ENCODE assay signal across 8 cellular contexts in the genomic region with DNA sequence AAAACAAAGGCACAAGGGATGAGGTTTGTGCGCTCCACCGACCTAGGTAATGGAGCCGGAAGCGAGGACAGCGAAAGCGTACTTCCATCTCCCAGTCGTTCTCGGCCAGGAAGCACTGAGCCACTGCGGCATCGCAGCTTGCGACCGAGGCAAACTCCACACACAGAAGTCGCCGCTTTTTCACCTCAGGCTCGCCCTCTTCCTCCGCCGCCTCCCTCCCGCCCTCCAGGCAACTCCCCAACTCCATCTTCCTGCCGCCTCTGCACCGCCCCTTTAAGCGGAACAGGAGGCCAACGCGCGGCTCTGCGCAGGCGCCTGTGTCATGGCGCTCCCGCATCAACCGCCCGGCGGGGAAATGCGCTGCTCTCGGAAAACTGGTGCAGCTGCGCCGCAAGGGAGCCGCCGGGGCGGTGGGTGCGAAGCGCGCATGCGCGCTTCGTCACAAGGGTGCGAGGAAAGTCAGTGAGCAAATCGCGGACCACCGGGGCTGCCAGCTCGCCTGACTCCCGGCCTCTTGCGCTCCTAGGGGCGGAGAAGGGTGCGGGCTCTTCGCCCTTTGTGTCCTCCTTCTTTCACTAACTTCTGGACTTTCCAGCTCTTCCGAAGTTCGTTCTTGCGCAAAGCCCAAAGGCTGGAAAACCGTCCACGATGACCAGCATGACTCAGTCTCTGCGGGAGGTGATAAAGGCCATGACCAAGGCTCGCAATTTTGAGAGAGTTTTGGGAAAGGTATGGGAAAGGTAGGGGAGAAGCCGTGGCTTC. TPM values are rescaled to one million over a fixed set of nuclear protein-coding genes. Genes with fewer than 3 reads are reported as not detected.
DNase-seq lines count a peak whose midpoint lies in the region; ATAC-seq and TF ChIP-seq lines count a peak whose summit lies in the region.

A gene (plus strand): TSS at position 462 of the 762 bp plus-strand sequence. CDS start 187 bp downstream, at position 649.
A gene with protein sequence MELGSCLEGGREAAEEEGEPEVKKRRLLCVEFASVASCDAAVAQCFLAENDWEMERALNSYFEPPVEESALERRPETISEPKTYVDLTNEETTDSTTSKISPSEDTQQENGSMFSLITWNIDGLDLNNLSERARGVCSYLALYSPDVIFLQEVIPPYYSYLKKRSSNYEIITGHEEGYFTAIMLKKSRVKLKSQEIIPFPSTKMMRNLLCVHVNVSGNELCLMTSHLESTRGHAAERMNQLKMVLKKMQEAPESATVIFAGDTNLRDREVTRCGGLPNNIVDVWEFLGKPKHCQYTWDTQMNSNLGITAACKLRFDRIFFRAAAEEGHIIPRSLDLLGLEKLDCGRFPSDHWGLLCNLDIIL (minus strand): TSS at position 284 of the 762 bp plus-strand sequence. CDS start 37 bp downstream, at position 247.

- peaks cover 3% of the 10 kb centered on the region; the same call in 1 of the 2 replicates for H3K9me3 ChIP-seq in AG04450 (ENCODE audit: control insufficient read depth, insufficient read depth, low read length)
- peaks cover 6% of the 10 kb centered on the region for H3K9me3 ChIP-seq in WERI-Rb-1 (ENCODE audit: severe bottlenecking)
- no peaks in the 10 kb centered on the region for H3K9me3 ChIP-seq in mammary epithelial cell (replicated peaks; ENCODE audit: insufficient read depth, low read length)
- peaks cover 0 to 24% (median 17%) of the 10 kb centered on the region in 8 donors for H3K9me3 ChIP-seq in spleen

- 0% methylated on average over 23 of the region's 62 CpGs for WGBS in mammary epithelial cell (ENCODE audit: low coverage, missing lambda C conversion rate)
- 0% methylated on average over 58 to 62 of the region's 62 CpGs for WGBS in spleen, 5 donors

- peaks cover 47 to 68% of the 10 kb centered on the region in 2 donors for H3K4me1 Mint-ChIP-seq in immature natural killer cell

- no TSS peak for BruUV-seq in mammary epithelial cell (replicated peaks; lab: Mats Ljungman, UMichigan)

- H3K4me1 ChIP-seq in mammary epithelial cell (ENCODE audit: insufficient read depth, low read length) (peaks cover 20% of the 10 kb centered on the region), spleen (peaks cover 23 to 62% (median 46%) of the 10 kb centered on the region in 6 donors)

- ATAC-seq in GM18870 (IDR thresholded peaks at IDR 0.05; ENCODE audit: unreplicated experiment) (peak; percentile 90), HG03135 (IDR thresholded peaks at IDR 0.05; ENCODE audit: unreplicated experiment) (peak; percentile 91)

- in situ Hi-C loops in mammary epithelial cell (cut with MboI; ENCODE audit: low sequenced_read_pairs in 2 of 2) = no loop called here

- DNase-seq in AG04450 (ENCODE audit: low read depth, low spot score) (peak; percentile 93), NCI-H2196 treated with DMSO at 0.1 percent for 48 hours (lab: John Stamatoyannopoulos, UW; ENCODE audit: unreplicated experiment) (peak; percentile 94), WERI-Rb-1 (peak; percentile 99), mammary epithelial cell (peak; percentile 96), immature natural killer cell (peak; percentile 96 to 98 (median 97)), spleen (peak; percentile 98)

- peak within 1 kb of the TSS; percentile 79 for H3K9ac ChIP-seq in mammary epithelial cell (ENCODE audit: insufficient read depth, low read length)

- H3K4me3 Mint-ChIP-seq in immature natural killer cell = peak within 1 kb of the TSS; percentile 98 to 100 (median 99)

- CTCF ChIA-PET in AG04450 (lab: Charles Lee) (interaction anchor here (0.7 to 1.5 kb wide), 12 partner anchors 9 to 108 kb away, joined by 3 to 8 read pairs (median 3); a partner anchor contains a TSS), mammary epithelial cell (lab: Charles Lee; ENCODE audit: low non-redundant PET) (no interaction called here)

- H3K27ac Mint-ChIP-seq in immature natural killer cell = peak within 1 kb of the TSS; percentile 94 to 99 (median 99)

- POLR2A ChIA-PET in AG04450 (lab: Yijun Ruan, JAX) = no interaction called here

- H3K36me3 ChIP-seq in WERI-Rb-1 = peaks cover 31% of the 10 kb centered on the region
- H3K36me3 ChIP-seq in mammary epithelial cell (ENCODE audit: insufficient read depth, low read length) = peaks cover 6% of the 10 kb centered on the region
- peaks cover 0 to 32% (median 19%) of the 10 kb centered on the region in 6 donors for H3K36me3 ChIP-seq in spleen

- intact Hi-C loops in mammary epithelial cell (cut with micrococcal nuclease) (loop anchor here (1.0 to 2.0 kb wide), 2 partner anchors 20 to 55 kb away; a partner anchor contains a TSS), spleen (cut with DNase I; ENCODE audit: low total_unique reads) (no loop called here)

- H3K4me3 ChIP-seq in AG04450 (ENCODE audit: low read depth, low read length) (peak within 1 kb of the TSS; percentile 99), WERI-Rb-1 (ENCODE audit: low read depth, low read length) (peak within 1 kb of the TSS; percentile 85), mammary epithelial cell (replicated peaks in 1 of 3; ENCODE audit: insufficient read depth in 1 of 3, low read depth in 2 of 3, low read length in 3 of 3) (peak within 1 kb of the TSS; percentile 69 to 94 (median 93)), spleen (peak within 1 kb of the TSS; percentile 66 to 99 (median 88))

- peaks cover 56% of the 10 kb centered on the region for H3K79me2 ChIP-seq in mammary epithelial cell (ENCODE audit: insufficient read depth, low read length)

- no peaks in the 10 kb centered on the region for H3K9me3 Mint-ChIP-seq in immature natural killer cell

- peak within 1 kb of the TSS; percentile 97 for H3K27ac ChIP-seq in AG04450 (ENCODE audit: low read depth, low read length)
- peak within 1 kb of the TSS; percentile 86 for H3K27ac ChIP-seq in WERI-Rb-1
- H3K27ac ChIP-seq in mammary epithelial cell (ENCODE audit: insufficient read depth, low read depth, low read length) = peak within 1 kb of the TSS; percentile 83
- peak within 1 kb of the TSS; percentile 88 to 95 (median 93) for H3K27ac ChIP-seq in spleen

- H4K20me1 ChIP-seq in mammary epithelial cell (ENCODE audit: insufficient read depth, low read length) = no peaks in the 10 kb centered on the region

- peaks cover 4 to 31% (median 9%) of the 10 kb centered on the region in 3 donors for H3K36me3 Mint-ChIP-seq in immature natural killer cell

- TF ChIP-seq POLR2A in spleen (IDR thresholded peaks at IDR 0.05) = peak in 2 of 3 donors; percentile 54 to 87

- peaks cover 11 to 24% (median 11%) of the 10 kb centered on the region in 3 donors for H3K27me3 Mint-ChIP-seq in immature natural killer cell (ENCODE audit: low read depth in 3 of 3)

- peak within 1 kb of the TSS; percentile 98 for H2AFZ ChIP-seq in mammary epithelial cell (ENCODE audit: low read depth, low read length)

- H3K27me3 ChIP-seq in AG04450 (ENCODE audit: control insufficient read depth, insufficient read depth, low read length) (no peaks in the 10 kb centered on the region), WERI-Rb-1 (ENCODE audit: insufficient read depth, low read depth, severe bottlenecking) (no peaks in the 10 kb centered on the region), mammary epithelial cell (ENCODE audit: insufficient read depth, low read length) (no peaks in the 10 kb centered on the region), spleen (replicated peaks in 1 of 7) (no peaks in the 10 kb centered on the region)

- peak; percentile 64 for TF ChIP-seq CTCF in AG04450 (IDR thresholded peaks at IDR 0.05; ENCODE audit: low read depth, low read length)
- TF ChIP-seq CTCF in WERI-Rb-1 (IDR thresholded peaks at IDR 0.05; ENCODE audit: low read depth, low read length) = peak; percentile 85
- peak; percentile 35 to 44 for TF ChIP-seq CTCF in mammary epithelial cell (conservative IDR thresholded peaks at IDR 0.05 in 1 of 2, IDR thresholded peaks at IDR 0.05 in 1 of 2; ENCODE audit: extremely low read depth in 1 of 2, insufficient read depth in 1 of 2, low read depth in 1 of 2, low read length in 2 of 2)
- TF ChIP-seq CTCF in spleen (IDR thresholded peaks at IDR 0.05 in 8 of 11, conservative IDR thresholded peaks at IDR 0.05 in 3 of 11) = peak; percentile 38 to 77 (median 57)

- dilution Hi-C loops in mammary epithelial cell (cut with HindIII; ENCODE audit: low sequenced_read_pairs) = no loop called here

- H3K4me2 ChIP-seq in mammary epithelial cell (ENCODE audit: insufficient read depth, low read depth, low read length) = peak within 1 kb of the TSS; percentile 86

RNA-seq across cellular contexts. Expression of the first gene that starts in this region (rescaled TPM):
- polyA plus RNA-seq in AG04450 (2011; rRNA removed) (43.8 and 50.3 TPM in 2 replicates), mammary epithelial cell (18.7 TPM), immature natural killer cell (10 to 100 TPM in 2 of 3 donors, 1 to 10 TPM in 1; 6.2 to 17.1 (median 16.5) TPM), spleen (10 to 100 TPM; 12.2 to 18.6 (median 14.2) TPM)
- 4.5 and 10.3 TPM in 2 replicates for polyA minus RNA-seq in AG04450 (2011; rRNA and poly(A)+ RNA removed)
- total RNA-seq in mammary epithelial cell (10 to 100 TPM in 1 of 2 donors, 1 to 10 TPM in 1; 4.8 to 32.5 TPM), spleen (10 to 100 TPM in 4 of 7 donors, 1 to 10 TPM in 3; 3.5 to 14.2 (median 11.4) TPM)
- 26.7 TPM for polyA minus RNA-seq in mammary epithelial cell

RNA-seq across cellular contexts. Expression of the second gene that starts in this region (rescaled TPM):
- polyA plus RNA-seq in AG04450 (2011; rRNA removed) (36.3 and 46.6 TPM in 2 replicates), mammary epithelial cell (16.7 TPM), immature natural killer cell (10 to 100 TPM; 40.6 to 49.7 (median 46.5) TPM), spleen (10 to 100 TPM; 36.0 to 43.7 (median 38.4) TPM)
- polyA minus RNA-seq in AG04450 (2011; rRNA and poly(A)+ RNA removed) = 19.9 and 21.2 TPM in 2 replicates
- total RNA-seq in mammary epithelial cell (10 to 100 TPM; 16.3 to 28.5 TPM), spleen (10 to 100 TPM; 42.9 to 61.7 (median 46.7) TPM)
- 38.6 TPM for polyA minus RNA-seq in mammary epithelial cell

Comparison
In these comparisons a context has a peak if more than half of its experiments do, and no peak if none do; other contexts are left out.
1. Peak in every context shown above with its lines: DNase-seq, ATAC-seq, H3K4me3 ChIP-seq and H3K27ac ChIP-seq.